ENCODE assay signal across 16 cellular contexts in genomic region chr7:92761391-92762098, GRCh38.
A peak's percentile ranks its signal among the peaks of the same experiment; 100 is the strongest.
DNase-seq lines count a peak whose midpoint lies in the region; ATAC-seq and FAIRE-seq lines count a peak whose summit lies in the region.
"Had no signal": no experiment of that assay in that cellular context is flagged by ENCODE, and none has a peak within 500 bp of the region (broad histone marks: within the 10 kb centered on the region; RNA-seq: fewer than 3 reads in every experiment).

No MANE protein-coding gene starts in this region.

- H3K4me2 ChIP-seq in GM23248 (ENCODE audit: unreplicated experiment) = no peak overlapping the region
- no peak overlapping the region for H3K4me2 ChIP-seq in trophoblast cell (ENCODE audit: low read length)

- H2AFZ ChIP-seq in GM23248 (no peak overlapping the region), trophoblast cell (ENCODE audit: insufficient read depth, low read length, poor library complexity) (no peak overlapping the region)

- no peak overlapping the region for H2AK5ac ChIP-seq in trophoblast cell (ENCODE audit: low read length)

- H3K36me3 ChIP-seq in GM23248 (ENCODE audit: low read depth) = no peaks in the 10 kb centered on the region
- H3K36me3 ChIP-seq in trophoblast cell (ENCODE audit: control insufficient read depth in 1 of 2, insufficient read depth in 2 of 2, low read length in 2 of 2) = no peaks in the 10 kb centered on the region
- no peaks in the 10 kb centered on the region for H3K36me3 ChIP-seq in H7 (replicated peaks; ENCODE audit: control insufficient read depth, insufficient read depth, low read length)
- H3K36me3 ChIP-seq: right atrium auricular region had no signal

- H3K4ac ChIP-seq in trophoblast cell (ENCODE audit: low read depth, low read length) = no peak overlapping the region

- ATAC-seq in GM21717 (IDR thresholded peaks at IDR 0.05; ENCODE audit: unreplicated experiment) (no peak), GM19397 (IDR thresholded peaks at IDR 0.05; ENCODE audit: unreplicated experiment) (no peak)

- H3K14ac ChIP-seq in trophoblast cell (ENCODE audit: low read length) = no peak overlapping the region

- H3K23ac ChIP-seq in trophoblast cell (ENCODE audit: low read length) = no peak overlapping the region

- H4K8ac ChIP-seq in trophoblast cell (ENCODE audit: low read depth, low read length) = no peak overlapping the region

- no peak overlapping the region for H2BK12ac ChIP-seq in trophoblast cell (ENCODE audit: low read length)

- H3K4me1 ChIP-seq in GM23248 (ENCODE audit: insufficient read depth) (peaks cover 52% of the 10 kb centered on the region), trophoblast cell (ENCODE audit: control insufficient read depth in 1 of 2, insufficient read depth in 2 of 2, low read length in 2 of 2) (peaks cover 5 to 9% of the 10 kb centered on the region in 2 experiments)

- peaks cover 61% of the 10 kb centered on the region for H3F3A ChIP-seq in GM23248 (ENCODE audit: insufficient read depth)

- no peaks in the 10 kb centered on the region for H4K20me1 ChIP-seq in GM23248 (ENCODE audit: insufficient read depth)

- H3K79me2 ChIP-seq in GM23248 (ENCODE audit: insufficient read depth) (peaks cover 93% of the 10 kb centered on the region), trophoblast cell (ENCODE audit: control insufficient read depth, insufficient read depth, low read length, poor library complexity) (no peaks in the 10 kb centered on the region)

- H3K27ac ChIP-seq in GM23248 = peak overlapping the region; percentile 15
- peak overlapping the region; percentile 46 for H3K27ac ChIP-seq in trophoblast cell (ENCODE audit: low read depth, low read length)
- H3K27ac ChIP-seq: right atrium auricular region had no signal

- no peak overlapping the region for H2BK120ac ChIP-seq in trophoblast cell (ENCODE audit: insufficient read depth, low read length, poor library complexity)

- no peak overlapping the region for H2BK5ac ChIP-seq in trophoblast cell (ENCODE audit: low read depth, low read length, poor library complexity)

- no peak overlapping the region for H3K4me3 ChIP-seq in GM23248
- H3K4me3 ChIP-seq in trophoblast cell (ENCODE audit: low read depth, low read length) = no peak overlapping the region
- H3K4me3 ChIP-seq in H7 (ENCODE audit: insufficient read depth, low read depth, low read length) = no peak overlapping the region
- H3K4me3 ChIP-seq: right atrium auricular region had no signal

- no peak overlapping the region for H3K18ac ChIP-seq in trophoblast cell (ENCODE audit: low read length)

- DNase-seq in GM23248 (no peak), RPMI7951 (ENCODE audit: low read depth) (peak; percentile 45), trophoblast cell (no peak), H7 (no peak), kidney glomerular epithelial cell (lab: John Stamatoyannopoulos, UW) (no peak)
- DNase-seq: activated CD4-positive, alpha-beta T cell treated with anti-CD3 and anti-CD28 coated beads for 1 hour; CD4-positive, alpha-beta T cell; effector CD8-positive, alpha-beta T cell; NCI-H1417; NCI-H345; stimulated activated naive CD4-positive, alpha-beta T cell treated with Interleukin-2 at 50 U/mL for 16 hours had no signal

- no peaks in the 10 kb centered on the region for H3K27me3 ChIP-seq in GM23248 (replicated peaks; ENCODE audit: insufficient read depth)
- H3K27me3 ChIP-seq in trophoblast cell (ENCODE audit: insufficient read depth, low read length) = no peaks in the 10 kb centered on the region
- H3K27me3 ChIP-seq in H7 (ENCODE audit: control insufficient read depth, insufficient read depth, low read length) = no peaks in the 10 kb centered on the region
- H3K27me3 ChIP-seq: right atrium auricular region had no signal

- peaks cover 2% of the 10 kb centered on the region for H3K79me1 ChIP-seq in trophoblast cell (ENCODE audit: low read length)

- no peaks in the 10 kb centered on the region for H3K9me2 ChIP-seq in GM23248 (ENCODE audit: insufficient read depth)

- H4K12ac ChIP-seq in trophoblast cell (ENCODE audit: low read depth, low read length) = no peak overlapping the region

- H3K9me3 ChIP-seq in GM23248 (ENCODE audit: low read depth) (no peaks in the 10 kb centered on the region), trophoblast cell (ENCODE audit: insufficient read depth, low read depth, low read length) (no peaks in the 10 kb centered on the region)
- H3K9me3 ChIP-seq: right atrium auricular region had no signal

- in situ Hi-C loops in GM23248 (cut with MboI) = no loop called here

- no peak overlapping the region for H4K91ac ChIP-seq in trophoblast cell (ENCODE audit: low read depth, low read length)

- FAIRE-seq in endometrium (lab: Jason Lieb, UNC) = peak; percentile 26
- FAIRE-seq: G401.6 had no signal

- H3K9ac ChIP-seq in GM23248 (no peak overlapping the region), trophoblast cell (ENCODE audit: low read length) (no peak overlapping the region)
